7 cellular contexts compared by ENCODE assay signal in genomic region chr12:84391176-84391575, GRCh38.
DNase-seq lines count a peak whose midpoint lies in the region; ATAC-seq, FAIRE-seq and TF ChIP-seq lines count a peak whose summit lies in the region.
"Not testable (repeated sequence)": the region's sequence is repeated elsewhere in the genome, so short reads cannot be mapped to it uniquely, and the experiment has no call there.

No MANE protein-coding gene starts in this region.

- H3K27ac ChIP-seq in foreskin keratinocyte, result not testable (repeated sequence)

- TF ChIP-seq CTCF in bronchial epithelial cell (IDR thresholded peaks at IDR 0.05; ENCODE audit: insufficient read depth, low read length, severe bottlenecking); foreskin keratinocyte (conservative IDR thresholded peaks at IDR 0.05): not testable (repeated sequence)

- not testable (repeated sequence) for FAIRE-seq in bronchial epithelial cell (lab: Jason Lieb, UNC)

- H3K27me3 ChIP-seq in bronchial epithelial cell (ENCODE audit: control insufficient read depth, insufficient read depth, low read length); foreskin keratinocyte: not testable (repeated sequence)

- H3K36me3 ChIP-seq in bronchial epithelial cell (ENCODE audit: control insufficient read depth, insufficient read depth, low read length), result not testable (repeated sequence)

- not testable (repeated sequence) for H3K4me1 ChIP-seq in foreskin keratinocyte

- not testable (repeated sequence) for H3K4me3 ChIP-seq in bronchial epithelial cell (ENCODE audit: low read depth, low read length)

- ATAC-seq in foreskin keratinocyte, result not testable (repeated sequence)

- DNase-seq in NCI-H1105 treated with DMSO at 0.1 percent for 48 hours (lab: John Stamatoyannopoulos, UW) (peak; percentile 51), NCI-H1417 treated with DMSO at 0.1 percent for 48 hours (lab: John Stamatoyannopoulos, UW) (peak; percentile 66), NCI-H146 treated with DMSO at 0.1 percent for 48 hours (lab: John Stamatoyannopoulos, UW; ENCODE audit: unreplicated experiment) (peak; percentile 92), NCI-H69 (lab: John Stamatoyannopoulos, UW) (peak; percentile 81), NCI-H748 treated with DMSO at 0.1 percent for 48 hours (lab: John Stamatoyannopoulos, UW) (peak; percentile 89), bronchial epithelial cell (ENCODE audit: low read depth) (peak; percentile 69), foreskin keratinocyte (peak; percentile 5 to 6)

Comparison
In these comparisons a context has a peak if more than half of its experiments do, and no peak if none do; other contexts are left out.
1. DNase-seq: peak in every context shown above with its lines; median percentile 92 in NCI-H146 treated with DMSO at 0.1 percent for 48 hours; 89 in NCI-H748 treated with DMSO at 0.1 percent for 48 hours; 81 in NCI-H69; 69 in bronchial epithelial cell; 66 in NCI-H1417 treated with DMSO at 0.1 percent for 48 hours; 51 in NCI-H1105 treated with DMSO at 0.1 percent for 48 hours; 6 in foreskin keratinocyte.